8 cellular contexts compared by ENCODE assay signal in genomic region chr7:27188666-27189559, GRCh38. TPM values are rescaled to one million over a fixed set of nuclear protein-coding genes. Genes with fewer than 3 reads are reported as not detected.
DNase-seq lines count a peak whose midpoint lies in the region; ATAC-seq and TF ChIP-seq lines count a peak whose summit lies in the region.

No MANE protein-coding gene starts in this region.

- H3K4me3 ChIP-seq in thoracic aorta, result peak overlapping the region; percentile 28

- H3K36me3 ChIP-seq in thoracic aorta, result no peaks in the 10 kb centered on the region

- H3K27ac ChIP-seq in thoracic aorta, result peak overlapping the region in 1 of 2 donors; percentile 5

- H3K9me3 ChIP-seq in thoracic aorta, result no peaks in the 10 kb centered on the region

- no peak for TF ChIP-seq CTCF in thoracic aorta (IDR thresholded peaks at IDR 0.05)

- peak; percentile 47 for DNase-seq in SIG-M5 treated with dmso at 0.1 percent for 504 hours (lab: John Stamatoyannopoulos, UW; ENCODE audit: unreplicated experiment)
- no peak for DNase-seq in SIG-M5 (lab: John Stamatoyannopoulos, UW)
- peak; percentile 69 for DNase-seq in activated effector memory CD4-positive, alpha-beta T cell treated with anti-CD3 and anti-CD28 coated beads, Interleukin-2, amount 50 U/mL, for 16 hours
- DNase-seq in left kidney (ENCODE audit: low read depth, low spot score), result peak; percentile 96
- DNase-seq in thoracic aorta (ENCODE audit: low spot score), result no peak
- no peak for DNase-seq in CD1c-positive myeloid dendritic cell (ENCODE audit: extremely low spot score)
- no peak for DNase-seq in NCI-H1436 treated with DMSO at 0.1 percent for 48 hours (lab: John Stamatoyannopoulos, UW)

- peaks cover 37 to 54% of the 10 kb centered on the region in 2 donors for H3K4me1 ChIP-seq in thoracic aorta (ENCODE audit: control insufficient read depth in 1 of 2, low read depth in 2 of 2)

- peaks cover 51% of the 10 kb centered on the region for H3K27me3 ChIP-seq in thoracic aorta (replicated peaks; ENCODE audit: insufficient read depth)

- ATAC-seq in thoracic aorta (ENCODE audit: insufficient number of reproducible peaks, low FRiP score, low read depth) (no peak), HG02870 (IDR thresholded peaks at IDR 0.05; ENCODE audit: unreplicated experiment) (no peak)

RNA-seq across cellular contexts. Expression of gene HOXA11, which starts 3.9 kb away (rescaled TPM):
- total RNA-seq in thoracic aorta, result 1 to 10 TPM in 1 of 2 donors, under 1 TPM in 1; 0.28 to 3.7 TPM

RNA-seq across cellular contexts. Expression of gene HOXA13, which starts 11.0 kb away (rescaled TPM):
- total RNA-seq in thoracic aorta, result under 1 TPM in 1 of 2 donors, not detected in 1; 0.14 TPM

RNA-seq across cellular contexts. Expression of gene HOXA10, which starts 14.8 kb away (rescaled TPM):
- total RNA-seq in thoracic aorta, result under 1 TPM in 1 of 2 donors, not detected in 1; 0.81 TPM

RNA-seq across cellular contexts. Expression of gene HOXA9, which starts 23.6 kb away (rescaled TPM):
- total RNA-seq in thoracic aorta, result not detected

RNA-seq across cellular contexts. Expression of gene HOXA7, which starts 32.4 kb away (rescaled TPM):
- total RNA-seq in thoracic aorta, result under 1 TPM; 0.28 to 0.54 TPM

Comparison
In these comparisons a context has a peak if more than half of its experiments do, and no peak if none do; other contexts are left out.
1. DNase-seq: peak in SIG-M5 treated with dmso at 0.1 percent for 504 hours (single experiment), activated effector memory CD4-positive, alpha-beta T cell treated with anti-CD3 and anti-CD28 coated beads, Interleukin-2, amount 50 U/mL, for 16 hours (single experiment) and left kidney (single experiment); none in SIG-M5 (single experiment), thoracic aorta (single experiment), CD1c-positive myeloid dendritic cell (single experiment) and NCI-H1436 treated with DMSO at 0.1 percent for 48 hours (single experiment).